22 cellular contexts compared by ENCODE assay signal in genomic region chr9:2253814-2254550, GRCh38.
"Had no signal": no experiment of that assay in that cellular context is flagged by ENCODE, and none has a peak within 500 bp of the region (broad histone marks: within the 10 kb centered on the region; RNA-seq: fewer than 3 reads in every experiment).

No MANE protein-coding gene starts in this region.

- H3K4me3 ChIP-seq: heart left ventricle, lung, right atrium auricular region, sigmoid colon, skin epidermis, testis, tibial nerve, upper lobe of right lung, vagina had no signal

- H3K4me1 ChIP-seq: heart left ventricle, right atrium auricular region, sigmoid colon, testis, tibial nerve, upper lobe of right lung, vagina had no signal

- H3K27ac Mint-ChIP-seq: naive thymus-derived CD4-positive, alpha-beta T cell; stimulated activated naive B cell treated with anti-CD40 and anti-IgM and Interleukin-4, amounts not matched to agents 10 μg/mL and 1 μg/mL and 100 μg/mL, for 72 hours; stimulated activated naive CD8-positive, alpha-beta T cell treated with anti-CD3 and anti-CD28 coated beads, Interleukin-15, amount 100 ng/mL, for 72 hours had no signal

- H3K4me1 Mint-ChIP-seq: naive thymus-derived CD4-positive, alpha-beta T cell; stimulated activated naive CD8-positive, alpha-beta T cell treated with anti-CD3 and anti-CD28 coated beads, Interleukin-15, amount 100 ng/mL, for 72 hours had no signal

- ATAC-seq: esophagus mucosa; heart left ventricle; left colon; left ventricle myocardium superior; naive thymus-derived CD4-positive, alpha-beta T cell; stimulated activated naive B cell treated with anti-CD40 and anti-IgM and Interleukin-4, amounts not matched to agents 10 μg/mL and 1 μg/mL and 100 μg/mL, for 72 hours; stimulated activated naive CD8-positive, alpha-beta T cell treated with anti-CD3 and anti-CD28 coated beads, Interleukin-15, amount 100 ng/mL, for 72 hours; upper lobe of right lung had no signal

- H3K36me3 ChIP-seq: heart left ventricle, neutrophil, right atrium auricular region, sigmoid colon, tibial nerve, upper lobe of right lung, vagina had no signal

- DNase-seq: effector memory CD4-positive, alpha-beta T cell; heart left ventricle; hippocampal formation; left colon; left ventricle myocardium superior; mesenchymal stem cell; naive thymus-derived CD4-positive, alpha-beta T cell; posterior cingulate gyrus; sigmoid colon; stimulated activated CD4-positive, alpha-beta T cell treated with anti-CD3 and anti-CD28 coated beads, Interleukin-2, amount 100 ng/mL, for 24 hours; stimulated activated CD4-positive, alpha-beta T cell treated with anti-CD3 and anti-CD28 coated beads, Interleukin-4, amount 100 ng/mL, for 4 hours; stimulated activated naive B cell treated with anti-CD40 and anti-IgM and Interleukin-4, amounts not matched to agents 10 μg/mL and 1 μg/mL and 100 μg/mL, for 72 hours; stimulated activated naive CD8-positive, alpha-beta T cell treated with anti-CD3 and anti-CD28 coated beads, Interleukin-15, amount 100 ng/mL, for 72 hours; testis; upper lobe of right lung had no signal

- H3K4me3 Mint-ChIP-seq: naive thymus-derived CD4-positive, alpha-beta T cell; stimulated activated naive B cell treated with anti-CD40 and anti-IgM and Interleukin-4, amounts not matched to agents 10 μg/mL and 1 μg/mL and 100 μg/mL, for 72 hours; stimulated activated naive CD8-positive, alpha-beta T cell treated with anti-CD3 and anti-CD28 coated beads, Interleukin-15, amount 100 ng/mL, for 72 hours had no signal

- H3K27ac ChIP-seq: heart left ventricle, neutrophil, right atrium auricular region, sigmoid colon, skin epidermis, testis, tibial nerve, upper lobe of right lung, vagina had no signal

- H3K9me3 ChIP-seq: heart left ventricle, neutrophil, right atrium auricular region, sigmoid colon, testis, tibial nerve, upper lobe of right lung, vagina had no signal

- H3K36me3 Mint-ChIP-seq: stimulated activated naive B cell treated with anti-CD40 and anti-IgM and Interleukin-4, amounts not matched to agents 10 μg/mL and 1 μg/mL and 100 μg/mL, for 72 hours had no signal

- H3K27me3 ChIP-seq: heart left ventricle, neutrophil, right atrium auricular region, sigmoid colon, testis, tibial nerve, upper lobe of right lung, vagina had no signal
